In the genomic region with DNA sequence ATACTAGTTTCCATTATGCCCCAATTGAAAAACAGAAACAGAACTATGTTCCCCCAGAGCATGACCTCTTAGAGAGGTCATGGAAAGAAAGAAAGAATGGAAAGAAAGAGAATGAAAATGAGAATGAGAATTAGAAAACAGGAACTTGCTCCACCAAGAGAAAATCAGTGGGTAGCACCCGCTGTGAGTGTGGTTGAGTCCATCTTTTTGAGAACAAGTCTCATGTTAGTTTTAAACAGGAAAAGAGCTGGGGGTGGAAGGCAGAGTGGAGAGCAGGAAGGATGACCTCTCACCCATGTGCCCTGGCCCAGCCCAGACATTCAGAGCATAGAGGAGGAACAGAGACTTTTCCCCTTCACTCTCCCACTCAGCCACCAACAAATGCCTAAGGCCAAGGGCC, we compare ENCODE assay signal across 29 cellular contexts. TPM values are rescaled to one million over a fixed set of nuclear protein-coding genes. Genes with fewer than 3 reads are reported as not detected.
DNase-seq lines count a peak whose midpoint lies in the region; ATAC-seq, FAIRE-seq and TF ChIP-seq lines count a peak whose summit lies in the region.
"Had no signal": no experiment of that assay in that cellular context is flagged by ENCODE, and none has a peak within 500 bp of the region (broad histone marks: within the 10 kb centered on the region; RNA-seq: fewer than 3 reads in every experiment).

No MANE protein-coding gene starts in this region.

- no peak overlapping the region for H4K8ac ChIP-seq in H1 (ENCODE audit: extremely low read depth, insufficient read depth, low read length)

- no peak overlapping the region for H3K4ac ChIP-seq in H1 (replicated peaks; ENCODE audit: insufficient read length, low read depth, low read length)

- H3K4me1 ChIP-seq in H1 (replicated peaks in 1 of 4; ENCODE audit: control insufficient read depth in 3 of 4, insufficient read depth in 4 of 4, low read length in 3 of 4) (peaks cover 4 to 53% (median 29%) of the 10 kb centered on the region in 4 experiments), mucosa of descending colon (ENCODE audit: low read depth) (peaks cover 23% of the 10 kb centered on the region)

- peaks cover 19% of the 10 kb centered on the region for H3K4me1 Mint-ChIP-seq in activated T-helper 17 cell treated with anti-CD3 and anti-CD28 coated beads, Interleukin-2, amount 50 U/mL, for 72 hours

- no peak overlapping the region for H2AFZ ChIP-seq in H1 (ENCODE audit: low read length)

- 25% methylated on average over 1 of the region's 1 CpG; no CpG with 5 or more reads in 1 of the 2 experiments for WGBS in H1 (ENCODE audit: extremely low coverage in 1 of 2, insufficient coverage in 1 of 2, insufficient read length in 1 of 2, insufficient replicate concordance in 2 of 2, low coverage in 1 of 2, low lambda C conversion rate in 2 of 2, missing lambda C conversion rate in 1 of 2), 2 experiments

- H3K9me3 Mint-ChIP-seq in activated T-helper 17 cell treated with anti-CD3 and anti-CD28 coated beads, Interleukin-2, amount 50 U/mL, for 72 hours, result no peaks in the 10 kb centered on the region

- no peak for TF ChIP-seq EP300 in H1 (IDR thresholded peaks at IDR 0.05; ENCODE audit: borderline replicate concordance in 1 of 2, low read depth in 2 of 2, low read length in 2 of 2)

- no peak overlapping the region for H4K91ac ChIP-seq in H1 (replicated peaks; ENCODE audit: insufficient read length, low read length)

- H3K9ac ChIP-seq in H1 (replicated peaks in 1 of 4; ENCODE audit: extremely low read depth in 1 of 4, low read depth in 3 of 4, low read length in 3 of 4), result no peak overlapping the region

- H3K27ac ChIP-seq in H1 (ENCODE audit: low read depth, low read length), result no peak overlapping the region
- H3K27ac ChIP-seq: gastrocnemius medialis, neutrophil, tibial artery, VCaP had no signal

- POLR2A ChIA-PET in H1 (lab: Charles Lee; ENCODE audit: partially characterized antibody), result no interaction called here

- no peaks in the 10 kb centered on the region for H3K36me3 Mint-ChIP-seq in activated T-helper 17 cell treated with anti-CD3 and anti-CD28 coated beads, Interleukin-2, amount 50 U/mL, for 72 hours (ENCODE audit: low read depth)
- H3K36me3 Mint-ChIP-seq: CD8-positive, alpha-beta memory T cell had no signal

- peaks cover 0 to 6% of the 10 kb centered on the region in 2 experiments for H4K20me1 ChIP-seq in H1 (replicated peaks in 1 of 2; ENCODE audit: control insufficient read depth in 1 of 2, insufficient read depth in 2 of 2, low read length in 2 of 2)

- H3K79me1 ChIP-seq in H1 (ENCODE audit: low read depth, low read length), result no peaks in the 10 kb centered on the region

- H3K23ac ChIP-seq in H1 (ENCODE audit: insufficient read length), result no peak overlapping the region

- H4K5ac ChIP-seq in H1 (ENCODE audit: insufficient read length, low read depth, low read length), result no peak overlapping the region

- H2BK120ac ChIP-seq in H1 (replicated peaks; ENCODE audit: low read depth, low read length), result no peak overlapping the region

- CTCF ChIA-PET in H1 (lab: Charles Lee; ENCODE audit: partially characterized antibody), result interaction anchor here (8.6 kb wide), 1 partner anchor 11 kb away, joined by 62 read pairs; no protein-coding TSS in a partner anchor

- H3K4me3 ChIP-seq in NB4 (ENCODE audit: low read depth, low read length) (no peak overlapping the region), H1 (ENCODE audit: extremely low read depth in 1 of 4, insufficient read depth in 2 of 4, low read depth in 3 of 4, low read length in 4 of 4) (no peak overlapping the region), mucosa of descending colon (no peak overlapping the region)
- H3K4me3 ChIP-seq: tibial artery had no signal

- no peak overlapping the region for H3K56ac ChIP-seq in H1 (replicated peaks; ENCODE audit: insufficient read length, low read depth, low read length)

- 0 out of 2 replicates have a peak overlapping the region, but pooled peaks have one; percentile 13 for H2BK15ac ChIP-seq in H1 (ENCODE audit: low read length)

- H3K36me3 ChIP-seq in H1 (ENCODE audit: control insufficient read depth in 2 of 4, insufficient read depth in 4 of 4, low read length in 3 of 4), result peaks cover 0 to 7% (median 0%) of the 10 kb centered on the region in 4 experiments; a peak in 1 of 8 replicates
- no peaks in the 10 kb centered on the region for H3K36me3 ChIP-seq in mucosa of descending colon (ENCODE audit: low read depth)
- H3K36me3 ChIP-seq: gastrocnemius medialis, neutrophil, tibial artery had no signal

- 0 out of 2 replicates have a peak overlapping the region, but pooled peaks have one; percentile 13 for H2BK12ac ChIP-seq in H1 (ENCODE audit: low read depth, low read length)

- no peaks in the 10 kb centered on the region for H3K9me3 ChIP-seq in H1 (ENCODE audit: insufficient read depth in 2 of 2, low read depth in 1 of 2, low read length in 1 of 2)
- H3K9me3 ChIP-seq in mucosa of descending colon, result no peaks in the 10 kb centered on the region
- H3K9me3 ChIP-seq: gastrocnemius medialis, neutrophil, tibial artery had no signal

- TF ChIP-seq RAD21 in H1 (IDR thresholded peaks at IDR 0.05 in 1 of 2, conservative IDR thresholded peaks at IDR 0.05 in 1 of 2; ENCODE audit: low read depth in 2 of 2, low read length in 2 of 2), result no peak

- TF ChIP-seq CTCF in NB4 (IDR thresholded peaks at IDR 0.05; ENCODE audit: low read depth, low read length), result no peak
- TF ChIP-seq CTCF in H1 (IDR thresholded peaks at IDR 0.05; ENCODE audit: control extremely low read depth in 1 of 3, insufficient read depth in 1 of 3, low read depth in 1 of 3, low read length in 3 of 3), result no peak
- TF ChIP-seq CTCF in mucosa of descending colon (IDR thresholded peaks at IDR 0.05), result no peak

- TF ChIP-seq POLR2A in NB4 (IDR thresholded peaks at IDR 0.05; ENCODE audit: extremely low read depth, insufficient read length), result no peak
- no peak for TF ChIP-seq POLR2A in H1 (IDR thresholded peaks at IDR 0.05; ENCODE audit: control extremely low read depth in 1 of 2, low read depth in 2 of 2, low read length in 2 of 2)

- no peak for FAIRE-seq in H1 (lab: Jason Lieb, UNC)
- FAIRE-seq: H54, islet of Langerhans had no signal

- H2BK20ac ChIP-seq in H1 (ENCODE audit: low read length), result peak overlapping the region; percentile 62

- H3K4me2 ChIP-seq in H1 (ENCODE audit: insufficient read depth in 1 of 2, low read depth in 2 of 2, low read length in 2 of 2), result no peak overlapping the region; a peak in 1 of 4 replicates

- no peaks in the 10 kb centered on the region for H3K79me2 ChIP-seq in H1 (ENCODE audit: control insufficient read depth in 1 of 2, insufficient read depth in 2 of 2, low read length in 2 of 2)

- no peak overlapping the region for H2BK5ac ChIP-seq in H1 (ENCODE audit: low read depth, low read length)

- no peak overlapping the region for H2AK5ac ChIP-seq in H1 (ENCODE audit: low read depth, low read length)

- no peak overlapping the region for H3K18ac ChIP-seq in H1 (ENCODE audit: extremely low read depth, low read length)

- intact Hi-C loops in posterior cingulate gyrus (cut with DNase I) (no loop called here), mucosa of descending colon (cut with DNase I, micrococcal nuclease) (no loop called here)

- H3K23me2 ChIP-seq in H1 (ENCODE audit: low read depth, low read length), result peaks cover 16% of the 10 kb centered on the region; the same call in 1 of the 2 replicates

- DNase-seq in NB4 (ENCODE audit: low read depth) (peak; percentile 69), H1 (ENCODE audit: low read depth in 1 of 2, low spot score in 2 of 2) (no peak), posterior cingulate gyrus (no peak), mucosa of descending colon (no peak)
- DNase-seq: activated CD4-positive, alpha-beta T cell treated with anti-CD3 and anti-CD28 coated beads, Interleukin-2, amount 50 U/mL, for 1 hour; activated CD8-positive, alpha-beta memory T cell treated with anti-CD3 and anti-CD28 coated beads, Interleukin-2, amount 50 U/mL, for 48 hours; CD8-positive, alpha-beta memory T cell; effector memory CD4-positive, alpha-beta T cell; gastrocnemius medialis; GF-D8; NCI-H1092 treated with DMSO at 0.1 percent for 48 hours; NCI-H1930; NCI-H748 treated with DMSO at 0.1 percent for 48 hours; PC-3; SHP77 treated with DMSO at 0.1 percent for 48 hours; stimulated activated naive CD4-positive, alpha-beta T cell; tibial artery had no signal

- peaks cover 63 to 96% (median 87%) of the 10 kb centered on the region in 4 experiments for H3K27me3 ChIP-seq in H1 (replicated peaks in 1 of 4; ENCODE audit: control insufficient read depth in 3 of 4, extremely low read depth in 1 of 4, insufficient read depth in 3 of 4, low read length in 3 of 4)

- H3K27ac Mint-ChIP-seq in activated T-helper 17 cell treated with anti-CD3 and anti-CD28 coated beads, Interleukin-2, amount 50 U/mL, for 72 hours, result no peak overlapping the region
- H3K27ac Mint-ChIP-seq: CD8-positive, alpha-beta memory T cell had no signal

- H3K4me3 Mint-ChIP-seq in activated T-helper 17 cell treated with anti-CD3 and anti-CD28 coated beads, Interleukin-2, amount 50 U/mL, for 72 hours, result no peak overlapping the region
- H3K4me3 Mint-ChIP-seq: CD8-positive, alpha-beta memory T cell had no signal

- H3K27me3 Mint-ChIP-seq in activated T-helper 17 cell treated with anti-CD3 and anti-CD28 coated beads, Interleukin-2, amount 50 U/mL, for 72 hours, result peaks cover 72% of the 10 kb centered on the region

- peak; percentile 46 for ATAC-seq in GM18498 (IDR thresholded peaks at IDR 0.05; ENCODE audit: unreplicated experiment)
- peak; percentile 51 for ATAC-seq in GM19372 (IDR thresholded peaks at IDR 0.05; ENCODE audit: low read depth, unreplicated experiment)
- ATAC-seq in activated T-helper 17 cell treated with anti-CD3 and anti-CD28 coated beads, Interleukin-2, amount 50 U/mL, for 72 hours (replicated peaks), result no peak
- ATAC-seq in GM18873 (IDR thresholded peaks at IDR 0.05; ENCODE audit: low FRiP score, unreplicated experiment), result no peak
- no peak for ATAC-seq in mucosa of descending colon
- ATAC-seq: esophagus mucosa, gastrocnemius medialis, PC-3 had no signal

- H3K14ac ChIP-seq in H1 (ENCODE audit: insufficient read length), result no peak overlapping the region

RNA-seq across cellular contexts. Expression of a gene that starts 4.9 kb away (rescaled TPM):
- not detected in 2 replicates for total RNA-seq in H1 (2021; fragmentation: NEBNext Ultra II Directional; extraction: Animal tissue kit (Norgen Biotek cat#: 25700))
- polyA plus RNA-seq in H1 (2011; rRNA removed), result not detected in 2 replicates
- not detected for polyA plus RNA-seq in H1 (2011; cell fraction: cytosol; rRNA removed)
- not detected for polyA plus RNA-seq in H1 (2011; cell fraction: nucleus; rRNA removed)
- not detected in 4 replicates for polyA plus RNA-seq in H1 (2012, experiment 1 of 2)
- polyA plus RNA-seq in H1 (2012, experiment 2 of 2), result not detected
- not detected for polyA plus RNA-seq in H1 (2013, experiment 1 of 2)
- polyA plus RNA-seq in H1 (2013, experiment 2 of 2), result 0.09 TPM
- polyA minus RNA-seq in H1 (2011; rRNA and poly(A)+ RNA removed), result not detected in 2 replicates
- polyA minus RNA-seq in H1 (2011; cell fraction: cytosol; rRNA and poly(A)+ RNA removed), result not detected
- polyA minus RNA-seq in H1 (2011; cell fraction: nucleus; rRNA and poly(A)+ RNA removed), result not detected
- total RNA-seq in activated T-helper 17 cell treated with anti-CD3 and anti-CD28 coated beads, Interleukin-2, amount 50 U/mL, for 72 hours, result not detected
- total RNA-seq in mucosa of descending colon, result not detected
- total RNA-seq: CD8-positive, alpha-beta memory T cell; esophagus mucosa; gastrocnemius medialis; liver; PC-3; skeletal muscle tissue; T-helper 1 cell treated with Interleukin-12 subunit alpha and Interleukin-12 subunit beta and Interleukin-4 antibody, amounts not matched to agents 30 ng/mL and 1 ng/mL, for 36 hours had no signal
- polyA plus RNA-seq: CD8-positive, alpha-beta memory T cell; liver had no signal

RNA-seq across cellular contexts. Expression of a gene that starts 40.5 kb away (rescaled TPM):
- total RNA-seq in H1 (2021; fragmentation: NEBNext Ultra II Directional; extraction: Animal tissue kit (Norgen Biotek cat#: 25700)), result 10.9 and 11.9 TPM in 2 replicates
- 3.0 and 4.5 TPM in 2 replicates for polyA plus RNA-seq in H1 (2011; rRNA removed)
- 5.6 TPM for polyA plus RNA-seq in H1 (2011; cell fraction: cytosol; rRNA removed)
- 2.3 TPM for polyA plus RNA-seq in H1 (2011; cell fraction: nucleus; rRNA removed)
- polyA plus RNA-seq in H1 (2012, experiment 1 of 2), result 3.9 to 5.7 TPM (median 4.9 TPM) in 4 replicates
- polyA plus RNA-seq in H1 (2012, experiment 2 of 2), result 3.1 TPM
- 5.5 TPM for polyA plus RNA-seq in H1 (2013, experiment 1 of 2)
- polyA plus RNA-seq in H1 (2013, experiment 2 of 2), result 6.7 TPM
- polyA minus RNA-seq in H1 (2011; rRNA and poly(A)+ RNA removed), result 1.6 and 2.2 TPM in 2 replicates
- 9.0 TPM for polyA minus RNA-seq in H1 (2011; cell fraction: cytosol; rRNA and poly(A)+ RNA removed)
- polyA minus RNA-seq in H1 (2011; cell fraction: nucleus; rRNA and poly(A)+ RNA removed), result 8.7 TPM
- total RNA-seq in activated T-helper 17 cell treated with anti-CD3 and anti-CD28 coated beads, Interleukin-2, amount 50 U/mL, for 72 hours, result 10 to 100 TPM; 12.8 to 21.8 TPM
- total RNA-seq in mucosa of descending colon, result 10 to 100 TPM; 22.6 to 27.5 (median 22.9) TPM

Comparison
In these comparisons a context has a peak if more than half of its experiments do, and no peak if none do; other contexts are left out.
1. ATAC-seq: peak in GM18498 (single experiment) and GM19372 (single experiment); none in activated T-helper 17 cell treated with anti-CD3 and anti-CD28 coated beads, Interleukin-2, amount 50 U/mL, for 72 hours (single experiment), GM18873 (single experiment) and mucosa of descending colon (single experiment).